ENCODE assay signal across 11 cellular contexts in the genomic region with DNA sequence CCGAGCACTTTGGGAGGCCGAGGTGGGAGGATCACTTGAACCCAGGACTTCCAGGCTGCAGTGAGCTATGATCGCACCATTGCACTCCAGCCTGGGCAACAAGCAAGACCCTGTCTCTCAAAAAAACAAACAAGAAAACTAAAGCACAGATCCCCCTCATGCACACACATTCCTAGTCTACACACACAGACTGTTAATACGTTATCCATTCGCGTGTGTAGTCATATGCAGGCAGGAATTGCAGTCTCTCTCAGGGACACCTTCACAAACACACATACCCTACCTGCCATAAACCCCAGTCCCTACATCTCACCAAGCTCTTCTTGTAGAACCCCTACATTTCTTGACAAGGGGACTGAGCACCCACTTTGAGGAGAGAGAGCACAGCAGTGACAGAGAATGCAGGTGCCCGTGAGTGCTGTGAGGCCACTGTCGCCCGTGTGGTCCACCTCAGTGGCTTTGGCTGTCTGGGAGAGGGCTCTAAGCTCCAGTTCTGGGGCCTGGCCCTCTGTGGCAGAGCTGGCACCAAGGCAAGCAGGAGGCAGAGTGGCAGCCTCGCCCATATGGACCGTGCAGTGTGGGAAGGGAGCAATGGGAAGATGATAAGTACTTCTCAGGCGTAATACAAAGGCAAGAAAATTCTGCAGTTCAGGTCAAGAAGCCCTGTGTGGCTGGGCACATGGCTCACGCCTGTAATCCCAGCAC. TPM values are rescaled to one million over a fixed set of nuclear protein-coding genes. Genes with fewer than 3 reads are reported as not detected.
A peak's percentile ranks its signal among the peaks of the same experiment; 100 is the strongest.
DNase-seq lines count a peak whose midpoint lies in the region; ATAC-seq, FAIRE-seq and TF ChIP-seq lines count a peak whose summit lies in the region.
"Had no signal": no experiment of that assay in that cellular context is flagged by ENCODE, and none has a peak within 500 bp of the region (broad histone marks: within the 10 kb centered on the region; RNA-seq: fewer than 3 reads in every experiment).

No MANE protein-coding gene starts in this region.

- H3K27me3 ChIP-seq in psoas muscle (ENCODE audit: insufficient read depth in 3 of 3, low read length in 2 of 3) = no peaks in the 10 kb centered on the region
- H3K27me3 ChIP-seq: adrenal gland, gastroesophageal sphincter, uterus had no signal

- H3K9me3 ChIP-seq in psoas muscle = no peaks in the 10 kb centered on the region
- H3K9me3 ChIP-seq: adrenal gland, gastroesophageal sphincter, uterus had no signal

- peaks cover 46% of the 10 kb centered on the region for H3K36me3 Mint-ChIP-seq in activated CD4-positive, alpha-beta T cell treated with anti-CD3 and anti-CD28 coated beads, Interleukin-2, amount 10 ng/mL, durations not matched to agents 7 days and 5 days (ENCODE audit: low read depth)

- peak overlapping the region; percentile 90 for H3K27ac Mint-ChIP-seq in activated CD4-positive, alpha-beta T cell treated with anti-CD3 and anti-CD28 coated beads, Interleukin-2, amount 10 ng/mL, durations not matched to agents 7 days and 5 days

- FAIRE-seq in GM12892 (lab: Jason Lieb, UNC) = no peak

- DNase-seq in activated CD4-positive, alpha-beta T cell treated with anti-CD3 and anti-CD28 coated beads, Interleukin-2, amount 10 ng/mL, durations not matched to agents 7 days and 5 days = no peak
- DNase-seq in activated CD4-positive, alpha-beta T cell treated with anti-CD3 and anti-CD28 coated beads for 1 hour = no peak
- DNase-seq in erythroblast (lab: John Stamatoyannopoulos, UW) = peak; percentile 30 to 35
- no peak for DNase-seq in psoas muscle
- no peak for DNase-seq in GM12892 (ENCODE audit: insufficient read length)

- TF ChIP-seq POLR2A in erythroblast (IDR thresholded peaks at IDR 0.05; ENCODE audit: low read length) = no peak
- no peak for TF ChIP-seq POLR2A in GM12892 (IDR thresholded peaks at IDR 0.05; ENCODE audit: low read depth, low read length)

- peaks cover 12% of the 10 kb centered on the region for H3K4me1 ChIP-seq in psoas muscle

- intact Hi-C loops in psoas muscle (cut with DNase I) = loop anchor here (1.0 to 5.0 kb wide), 3 partner anchors 285 to 586 kb away; a partner anchor contains a TSS

- H3K27ac ChIP-seq in VCaP = peak overlapping the region; percentile 34
- no peak overlapping the region for H3K27ac ChIP-seq in psoas muscle

- H3K27me3 Mint-ChIP-seq in activated CD4-positive, alpha-beta T cell treated with anti-CD3 and anti-CD28 coated beads, Interleukin-2, amount 10 ng/mL, durations not matched to agents 7 days and 5 days = no peaks in the 10 kb centered on the region

- 73 to 80% (median 77%) methylated on average over 13 of the region's 13 CpGs for whole genome bisulfite sequencing in psoas muscle, 3 donors

- POLR2A ChIA-PET in activated CD4-positive, alpha-beta T cell treated with anti-CD3 and anti-CD28 coated beads, Interleukin-2, amount 10 ng/mL, durations not matched to agents 7 days and 5 days (lab: Charles Lee) = interaction anchor here (0.6 to 1.5 kb wide), 3 partner anchors 123 to 289 kb away, joined by 3 to 8 read pairs (median 5); no protein-coding TSS in a partner anchor

- no peak for ATAC-seq in psoas muscle
- ATAC-seq in HG02970 (IDR thresholded peaks at IDR 0.05; ENCODE audit: low FRiP score, unreplicated experiment) = no peak
- ATAC-seq in GM18861 (IDR thresholded peaks at IDR 0.05; ENCODE audit: unreplicated experiment) = no peak
- ATAC-seq: gastroesophageal sphincter had no signal

- H3K9me3 Mint-ChIP-seq in activated CD4-positive, alpha-beta T cell treated with anti-CD3 and anti-CD28 coated beads, Interleukin-2, amount 10 ng/mL, durations not matched to agents 7 days and 5 days = no peaks in the 10 kb centered on the region

- H3K4me3 ChIP-seq in psoas muscle = peak overlapping the region; percentile 97

- peak overlapping the region; percentile 80 for H3K4me3 Mint-ChIP-seq in activated CD4-positive, alpha-beta T cell treated with anti-CD3 and anti-CD28 coated beads, Interleukin-2, amount 10 ng/mL, durations not matched to agents 7 days and 5 days

- CTCF ChIA-PET in activated CD4-positive, alpha-beta T cell treated with anti-CD3 and anti-CD28 coated beads, Interleukin-2, amount 10 ng/mL, durations not matched to agents 7 days and 5 days (lab: Charles Lee) = interaction anchor here (0.6 to 2.9 kb wide), 28 partner anchors 10 to 977 kb away, joined by 3 to 38 read pairs (median 4); a partner anchor contains a TSS

- H3K4me1 Mint-ChIP-seq in activated CD4-positive, alpha-beta T cell treated with anti-CD3 and anti-CD28 coated beads, Interleukin-2, amount 10 ng/mL, durations not matched to agents 7 days and 5 days = peaks cover 67% of the 10 kb centered on the region

- TF ChIP-seq CTCF in VCaP (conservative IDR thresholded peaks at IDR 0.05) (no peak), psoas muscle (IDR thresholded peaks at IDR 0.05) (no peak)

- H3K36me3 ChIP-seq in psoas muscle (ENCODE audit: insufficient read depth in 1 of 2, low read depth in 1 of 2) = peaks cover 0 to 12% of the 10 kb centered on the region in 2 donors
- H3K36me3 ChIP-seq: uterus had no signal

RNA-seq across cellular contexts. Expression of a gene that starts 34.2 kb away (rescaled TPM):
- 100 to 1,000 TPM in 1 of 2 experiments, 10 to 100 TPM in 1; 93.4 to 101 TPM for total RNA-seq in activated CD4-positive, alpha-beta T cell treated with anti-CD3 and anti-CD28 coated beads, Interleukin-2, amount 10 ng/mL, durations not matched to agents 7 days and 5 days
- 10 to 100 TPM; 10.8 to 21.8 (median 13.3) TPM for total RNA-seq in psoas muscle
- 1 to 10 TPM; 6.0 to 8.4 (median 7.3) TPM for polyA plus RNA-seq in psoas muscle
- polyA plus RNA-seq in GM12892 (2012; ENCODE audit: missing spikeins) = 3.9 TPM

RNA-seq across cellular contexts. Expression of a gene that starts 59.0 kb away (rescaled TPM):
- total RNA-seq in activated CD4-positive, alpha-beta T cell treated with anti-CD3 and anti-CD28 coated beads, Interleukin-2, amount 10 ng/mL, durations not matched to agents 7 days and 5 days = 1 to 10 TPM; 3.2 to 4.6 TPM
- total RNA-seq in psoas muscle = 10 to 100 TPM in 1 of 4 donors, 1 to 10 TPM in 3; 5.7 to 18.5 (median 9.8) TPM
- 10 to 100 TPM in 1 of 3 donors, 1 to 10 TPM in 2; 3.7 to 11.8 (median 6.3) TPM for polyA plus RNA-seq in psoas muscle
- not detected for polyA plus RNA-seq in GM12892 (2012; ENCODE audit: missing spikeins)

Comparison
In these comparisons a context has a peak if more than half of its experiments do, and no peak if none do; other contexts are left out.
1. DNase-seq: peak in erythroblast (2 of 2); none in activated CD4-positive, alpha-beta T cell treated with anti-CD3 and anti-CD28 coated beads, Interleukin-2, amount 10 ng/mL, durations not matched to agents 7 days and 5 days (single experiment), activated CD4-positive, alpha-beta T cell treated with anti-CD3 and anti-CD28 coated beads for 1 hour (single experiment), psoas muscle (0 of 2) and GM12892 (single experiment).
2. RNA of a gene that starts 34.2 kb away (total RNA-seq): 93.4 to 101 TPM in activated CD4-positive, alpha-beta T cell treated with anti-CD3 and anti-CD28 coated beads, Interleukin-2, amount 10 ng/mL, durations not matched to agents 7 days and 5 days; 10.8 to 21.8 TPM in psoas muscle; every median in the first group is over 4 times any median in the second.